ENCODE assay signal across 8 cellular contexts in genomic region chr4:2964077-2964471, GRCh38. TPM values are rescaled to one million over a fixed set of nuclear protein-coding genes. Genes with fewer than 3 reads are reported as not detected.
DNase-seq lines count a peak whose midpoint lies in the region; ATAC-seq, FAIRE-seq and TF ChIP-seq lines count a peak whose summit lies in the region.

No MANE protein-coding gene starts in this region.

- H3K4me1 ChIP-seq in gastroesophageal sphincter: peaks cover 0 to 43% (median 12%) of the 10 kb centered on the region in 3 donors
- H3K4me1 ChIP-seq in psoas muscle: peaks cover 18% of the 10 kb centered on the region

- peak; percentile 61 for FAIRE-seq in GM19239 (lab: Jason Lieb, UNC)

- H3K4me1 Mint-ChIP-seq in T-cell: peaks cover 27 to 34% (median 29%) of the 10 kb centered on the region in 3 donors

- TF ChIP-seq POLR2A in gastroesophageal sphincter (IDR thresholded peaks at IDR 0.05): no peak

- CTCF ChIA-PET in T-cell (lab: Charles Lee): interaction anchor here in 1 of 2 donors (0.7 to 1.7 kb wide), 4 partner anchors 10 to 125 kb away, joined by 4 to 8 read pairs (median 7); no protein-coding TSS in a partner anchor

- no peaks in the 10 kb centered on the region for H3K9me3 Mint-ChIP-seq in T-cell

- intact Hi-C loops in psoas muscle (cut with DNase I): no loop called here

- ATAC-seq in T-cell (replicated peaks in 1 of 4): no peak
- no peak for ATAC-seq in gastroesophageal sphincter
- peak in 3 of 4 donors; percentile 14 to 21 (median 19) for ATAC-seq in psoas muscle
- no peak for ATAC-seq in HG03565 (IDR thresholded peaks at IDR 0.05; ENCODE audit: unreplicated experiment)

- no peaks in the 10 kb centered on the region for H3K9me3 ChIP-seq in gastroesophageal sphincter
- no peaks in the 10 kb centered on the region for H3K9me3 ChIP-seq in psoas muscle

- no peaks in the 10 kb centered on the region for H3K27me3 ChIP-seq in gastroesophageal sphincter
- H3K27me3 ChIP-seq in psoas muscle (ENCODE audit: insufficient read depth in 3 of 3, low read length in 2 of 3): peaks cover 0 to 1% (median 0%) of the 10 kb centered on the region in 3 donors

- WGBS in gastroesophageal sphincter (ENCODE audit: low coverage in 1 of 2), 2 donors: no CpG with 5 or more reads among the region's 23 CpGs
- WGBS in psoas muscle, 3 donors: 1 to 2% (median 1%) methylated on average over 17 to 23 of the region's 23 CpGs

- no peak for DNase-seq in GM19239 (ENCODE audit: insufficient read length, low spot score)
- no peak for DNase-seq in T-cell
- DNase-seq in psoas muscle: no peak
- no peak for DNase-seq in NK-92 treated with Interleukin-12 subunit alpha and Interleukin-12 subunit beta, amount 100 ng/mL, for 24 hours (lab: John Stamatoyannopoulos, UW)
- no peak for DNase-seq in activated CD8-positive, alpha-beta memory T cell treated with anti-CD3 and anti-CD28 coated beads for 24 hours
- DNase-seq in iPS-NIHi11 (ENCODE audit: low spot score): no peak

- H3K27me3 Mint-ChIP-seq in T-cell: no peaks in the 10 kb centered on the region

- TF ChIP-seq CTCF in gastroesophageal sphincter (IDR thresholded peaks at IDR 0.05): no peak
- TF ChIP-seq CTCF in psoas muscle (IDR thresholded peaks at IDR 0.05): no peak

- peak overlapping the region; percentile 57 to 71 for H3K27ac Mint-ChIP-seq in T-cell

- H3K27ac ChIP-seq in gastroesophageal sphincter (peak overlapping the region in 3 of 4 donors; percentile 86 to 93 (median 86)), psoas muscle (peak overlapping the region; percentile 98)

- H3K36me3 Mint-ChIP-seq in T-cell: no peaks in the 10 kb centered on the region

- no peak for TF ChIP-seq EP300 in gastroesophageal sphincter (IDR thresholded peaks at IDR 0.05)

- POLR2A ChIA-PET in T-cell (lab: Charles Lee): interaction anchor here (0.7 kb wide), 2 partner anchors 88 to 569 kb away, joined by 4 to 6 read pairs; no protein-coding TSS in a partner anchor

- H3K4me3 Mint-ChIP-seq in T-cell: peak overlapping the region; percentile 82 to 84 (median 82)

- H3K4me3 ChIP-seq in gastroesophageal sphincter (peak overlapping the region; percentile 53 to 99), psoas muscle (peak overlapping the region; percentile 96)

- H3K36me3 ChIP-seq in gastroesophageal sphincter (no peaks in the 10 kb centered on the region), psoas muscle (ENCODE audit: insufficient read depth in 1 of 2, low read depth in 1 of 2) (peaks cover 0 to 9% of the 10 kb centered on the region in 2 donors)

RNA-seq across cellular contexts. Expression of gene GRK4, which starts 0.7 kb away (rescaled TPM):
- 1 to 10 TPM; 1.8 to 4.8 (median 2.5) TPM for total RNA-seq in T-cell
- total RNA-seq in gastroesophageal sphincter: 1 to 10 TPM; 4.2 to 9.5 (median 6.2) TPM
- 1 to 10 TPM; 5.9 to 7.9 (median 6.9) TPM for total RNA-seq in psoas muscle
- polyA plus RNA-seq in psoas muscle: 1 to 10 TPM; 5.8 to 9.2 (median 6.6) TPM

RNA-seq across cellular contexts. Expression of gene NOP14, which starts 0.9 kb away (rescaled TPM):
- total RNA-seq in T-cell (10 to 100 TPM; 30.6 to 48.1 (median 46.3) TPM), gastroesophageal sphincter (10 to 100 TPM; 17.6 to 25.2 (median 20.4) TPM), psoas muscle (10 to 100 TPM; 28.0 to 45.1 (median 43.9) TPM)
- 10 to 100 TPM; 24.7 to 48.1 (median 45.0) TPM for polyA plus RNA-seq in psoas muscle

Comparison
In these comparisons a context has a peak if more than half of its experiments do, and no peak if none do; other contexts are left out.
1. ATAC-seq: peak in psoas muscle (3 of 4); none in T-cell (0 of 4), gastroesophageal sphincter (single experiment) and HG03565 (single experiment).